In the genomic region with DNA sequence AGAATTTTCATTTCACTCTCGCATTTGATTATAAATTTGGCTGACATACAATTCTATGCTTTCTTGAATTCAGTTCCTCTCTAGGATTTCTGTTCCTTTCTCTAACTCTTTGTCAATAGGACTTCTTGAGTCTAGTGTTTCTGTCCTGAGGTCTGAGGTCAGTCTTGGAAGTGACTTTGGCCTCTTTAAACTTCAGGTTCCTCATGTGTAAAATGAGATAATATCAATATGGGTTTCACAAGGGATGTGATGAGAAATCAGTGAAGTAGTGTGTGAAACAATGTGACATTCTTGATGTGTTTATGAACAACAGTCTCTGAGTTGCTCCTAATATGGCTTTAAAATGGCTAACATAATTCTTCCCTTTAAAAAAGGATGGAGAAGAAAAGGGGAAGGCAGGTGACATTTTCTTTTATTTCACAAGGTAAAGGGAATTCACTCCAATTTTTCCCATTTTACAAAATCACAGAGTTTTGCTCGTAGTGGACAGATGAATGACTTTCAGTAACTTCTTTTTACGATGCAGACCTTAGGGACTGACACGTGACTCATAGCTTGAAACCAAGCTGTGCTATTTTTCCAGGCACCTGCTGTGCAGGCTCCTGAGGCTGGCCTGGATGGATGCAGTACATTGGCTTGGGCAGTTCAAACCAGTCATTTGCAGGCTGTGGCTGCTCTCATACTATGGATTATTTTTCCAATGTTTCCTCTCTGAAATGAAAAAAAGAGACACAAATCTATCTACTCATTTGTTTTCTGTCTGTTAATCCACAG, we compare ENCODE assay signal across 28 cellular contexts.
A peak's percentile ranks its signal among the peaks of the same experiment; 100 is the strongest.
DNase-seq lines count a peak whose midpoint lies in the region; ATAC-seq and TF ChIP-seq lines count a peak whose summit lies in the region.
"Had no signal": no experiment of that assay in that cellular context is flagged by ENCODE, and none has a peak within 500 bp of the region (broad histone marks: within the 10 kb centered on the region; RNA-seq: fewer than 3 reads in every experiment).

No MANE protein-coding gene starts in this region.

- H3K27ac Mint-ChIP-seq in neural progenitor cell: peak overlapping the region; percentile 74
- H3K27ac Mint-ChIP-seq: activated CD8-positive, alpha-beta T cell treated with anti-CD3 and anti-CD28 coated beads for 36 hours; activated naive CD8-positive, alpha-beta T cell treated with anti-CD3 and anti-CD28 coated beads for 36 hours; B cell; natural killer cell had no signal

- no peak overlapping the region for H3K9ac ChIP-seq in neural progenitor cell

- H3K27me3 ChIP-seq in neural progenitor cell: no peaks in the 10 kb centered on the region
- H3K27me3 ChIP-seq: cardiac muscle cell, pancreas had no signal

- no peaks in the 10 kb centered on the region for H3K4me1 ChIP-seq in neural progenitor cell
- H3K4me1 ChIP-seq: heart left ventricle, pancreas, transverse colon had no signal

- H3K36me3 ChIP-seq in neural progenitor cell: no peaks in the 10 kb centered on the region
- H3K36me3 ChIP-seq: cardiac muscle cell, heart left ventricle, pancreas, transverse colon had no signal

- H3K79me2 ChIP-seq in neural progenitor cell (ENCODE audit: low read depth): no peaks in the 10 kb centered on the region

- no peak overlapping the region for H3K4me2 ChIP-seq in neural progenitor cell

- H3K4me3 Mint-ChIP-seq in neural progenitor cell: no peak overlapping the region
- H3K4me3 Mint-ChIP-seq: activated CD8-positive, alpha-beta T cell treated with anti-CD3 and anti-CD28 coated beads for 36 hours; activated naive CD8-positive, alpha-beta T cell treated with anti-CD3 and anti-CD28 coated beads for 36 hours; B cell; natural killer cell had no signal

- no peak overlapping the region for H3K27ac ChIP-seq in neural progenitor cell
- H3K27ac ChIP-seq: cardiac muscle cell, heart left ventricle, pancreas, transverse colon had no signal

- peak; percentile 59 for ATAC-seq in GM19351 (IDR thresholded peaks at IDR 0.05; ENCODE audit: unreplicated experiment)
- ATAC-seq in HG02885 (IDR thresholded peaks at IDR 0.05; ENCODE audit: poor library complexity, unreplicated experiment): no peak
- no peak for ATAC-seq in HG03039 (IDR thresholded peaks at IDR 0.05; ENCODE audit: unreplicated experiment)
- ATAC-seq in HG02840 (IDR thresholded peaks at IDR 0.05; ENCODE audit: low FRiP score, unreplicated experiment): no peak
- ATAC-seq: activated CD8-positive, alpha-beta T cell treated with anti-CD3 and anti-CD28 coated beads for 36 hours; esophagus mucosa; heart left ventricle; natural killer cell; pancreas; PC-3 had no signal

- H3K4me3 ChIP-seq in neural progenitor cell: no peak overlapping the region
- H3K4me3 ChIP-seq: cardiac muscle cell, heart left ventricle, lung, pancreas, transverse colon had no signal

- H3K4me1 Mint-ChIP-seq in neural progenitor cell: peaks cover 12% of the 10 kb centered on the region
- H3K4me1 Mint-ChIP-seq: activated naive CD8-positive, alpha-beta T cell treated with anti-CD3 and anti-CD28 coated beads for 36 hours; B cell; natural killer cell had no signal

- no peaks in the 10 kb centered on the region for H3K36me3 Mint-ChIP-seq in neural progenitor cell
- H3K36me3 Mint-ChIP-seq: activated naive CD8-positive, alpha-beta T cell treated with anti-CD3 and anti-CD28 coated beads for 36 hours; natural killer cell had no signal

- H2AFZ ChIP-seq in neural progenitor cell (replicated peaks): no peak overlapping the region

- H3K27me3 Mint-ChIP-seq in neural progenitor cell (ENCODE audit: insufficient read depth, low read depth): peaks cover 3% of the 10 kb centered on the region

- no peaks in the 10 kb centered on the region for H3K9me3 ChIP-seq in neural progenitor cell (ENCODE audit: low read depth)
- H3K9me3 ChIP-seq: heart left ventricle, pancreas, transverse colon had no signal

- no peaks in the 10 kb centered on the region for H4K20me1 ChIP-seq in neural progenitor cell (ENCODE audit: low read depth)

- TF ChIP-seq CTCF in neural progenitor cell (IDR thresholded peaks at IDR 0.05): no peak

- DNase-seq in NCI-H2171 treated with DMSO at 0.1 percent for 48 hours (lab: John Stamatoyannopoulos, UW): peak; percentile 39
- DNase-seq in NCI-H2171 (lab: John Stamatoyannopoulos, UW): no peak
- DNase-seq in NCI-H2227 treated with DMSO at 0.1 percent for 48 hours (lab: John Stamatoyannopoulos, UW): peak; percentile 26
- DNase-seq in neural progenitor cell (ENCODE audit: low spot score): no peak
- DNase-seq: activated CD4-positive, alpha-beta T cell treated with anti-CD3 and anti-CD28 coated beads for 1 hour; activated CD8-positive, alpha-beta T cell treated with anti-CD3 and anti-CD28 coated beads for 36 hours; activated effector memory CD4-positive, alpha-beta T cell treated with anti-CD3 and anti-CD28 coated beads, Interleukin-2, amount 50 U/mL, for 16 hours; activated naive CD8-positive, alpha-beta T cell treated with anti-CD3 and anti-CD28 coated beads for 36 hours; activated T-cell treated with anti-CD3 and anti-CD28 coated beads for 4 hours; aorta; DMS79 treated with DMSO at 0.1 percent for 48 hours; foreskin fibroblast; heart left ventricle; natural killer cell; NCI-H226; pancreas; PC-3; small intestine; T-helper 2 cell; transverse colon had no signal

- no peaks in the 10 kb centered on the region for H3F3A ChIP-seq in neural progenitor cell (ENCODE audit: low read depth)

- no peaks in the 10 kb centered on the region for H3K9me3 Mint-ChIP-seq in neural progenitor cell
- H3K9me3 Mint-ChIP-seq: activated CD8-positive, alpha-beta T cell treated with anti-CD3 and anti-CD28 coated beads for 36 hours; activated naive CD8-positive, alpha-beta T cell treated with anti-CD3 and anti-CD28 coated beads for 36 hours; natural killer cell had no signal

Comparison
In these comparisons a context has a peak if more than half of its experiments do, and no peak if none do; other contexts are left out.
1. DNase-seq: peak in NCI-H2171 treated with DMSO at 0.1 percent for 48 hours (single experiment) and NCI-H2227 treated with DMSO at 0.1 percent for 48 hours (single experiment); none in NCI-H2171 (single experiment) and neural progenitor cell (single experiment).